9 cellular contexts compared by ENCODE assay signal in genomic region chr7:90178592-90179279, GRCh38. TPM values are rescaled to one million over a fixed set of nuclear protein-coding genes. Genes with fewer than 3 reads are reported as not detected.
DNase-seq lines count a peak whose midpoint lies in the region; ATAC-seq and TF ChIP-seq lines count a peak whose summit lies in the region.
"Had no signal": no experiment of that assay in that cellular context is flagged by ENCODE, and none has a peak within 500 bp of the region (broad histone marks: within the 10 kb centered on the region; RNA-seq: fewer than 3 reads in every experiment).

No MANE protein-coding gene starts in this region.

- no peak for TF ChIP-seq POLR2A in sigmoid colon (IDR thresholded peaks at IDR 0.05)

- WGBS in sigmoid colon, 2 donors: 71 to 75% methylated on average over 6 of the region's 6 CpGs

- peak; percentile 97 for ATAC-seq in GM21528 (IDR thresholded peaks at IDR 0.05; ENCODE audit: low FRiP score, unreplicated experiment)
- peak; percentile 95 to 96 for ATAC-seq in natural killer cell treated with Interleukin-12 subunit alpha and Interleukin-12 subunit beta and Interleukin-15 and Interleukin-18, amount 100 ng/mL, for 72 hours

- H3K9me3 ChIP-seq in sigmoid colon: no peaks in the 10 kb centered on the region
- H3K9me3 ChIP-seq in left ventricle myocardium inferior (replicated peaks): no peaks in the 10 kb centered on the region

- no peaks in the 10 kb centered on the region for H3K4me1 ChIP-seq in sigmoid colon
- H3K4me1 ChIP-seq in left ventricle myocardium inferior: no peaks in the 10 kb centered on the region

- no peak overlapping the region for H3K27ac ChIP-seq in sigmoid colon
- no peak overlapping the region for H3K27ac ChIP-seq in left ventricle myocardium inferior (replicated peaks)

- DNase-seq in GM12864 (ENCODE audit: low read depth) (peak; percentile 37), HS-27A (ENCODE audit: low read depth) (peak; percentile 64), sigmoid colon (no peak), left ventricle myocardium inferior (no peak), NCI-H2196 (lab: John Stamatoyannopoulos, UW; ENCODE audit: unreplicated experiment) (no peak)
- DNase-seq in natural killer cell treated with Interleukin-12 subunit alpha and Interleukin-12 subunit beta and Interleukin-15 and Interleukin-18, amount 100 ng/mL, for 72 hours (ENCODE audit: low spot score): peak; percentile 62

- H3K36me3 ChIP-seq in sigmoid colon (no peaks in the 10 kb centered on the region), left ventricle myocardium inferior (no peaks in the 10 kb centered on the region)

- no peaks in the 10 kb centered on the region for H3K27me3 ChIP-seq in sigmoid colon
- no peaks in the 10 kb centered on the region for H3K27me3 ChIP-seq in left ventricle myocardium inferior (ENCODE audit: low read depth)

- TF ChIP-seq CTCF in GM12864 (IDR thresholded peaks at IDR 0.05; ENCODE audit: low read depth, low read length, missing control alignments) (no peak), sigmoid colon (IDR thresholded peaks at IDR 0.05) (no peak), left ventricle myocardium inferior (IDR thresholded peaks at IDR 0.05; ENCODE audit: borderline replicate concordance) (no peak)

- peak overlapping the region; percentile 3 for H3K4me3 Mint-ChIP-seq in activated naive CD8-positive, alpha-beta T cell
- peak overlapping the region; percentile 72 for H3K4me3 Mint-ChIP-seq in natural killer cell treated with Interleukin-12 subunit alpha and Interleukin-12 subunit beta and Interleukin-15 and Interleukin-18, amount 100 ng/mL, for 72 hours

- H3K27me3 Mint-ChIP-seq in activated naive CD8-positive, alpha-beta T cell: peaks cover 2% of the 10 kb centered on the region
- H3K27me3 Mint-ChIP-seq in natural killer cell treated with Interleukin-12 subunit alpha and Interleukin-12 subunit beta and Interleukin-15 and Interleukin-18, amount 100 ng/mL, for 72 hours: no peaks in the 10 kb centered on the region

- no peak for TF ChIP-seq EP300 in sigmoid colon (IDR thresholded peaks at IDR 0.05)

- H3K9me3 Mint-ChIP-seq in activated naive CD8-positive, alpha-beta T cell (ENCODE audit: low read depth): no peaks in the 10 kb centered on the region
- peaks cover 6% of the 10 kb centered on the region for H3K9me3 Mint-ChIP-seq in natural killer cell treated with Interleukin-12 subunit alpha and Interleukin-12 subunit beta and Interleukin-15 and Interleukin-18, amount 100 ng/mL, for 72 hours

- no peaks in the 10 kb centered on the region for H3K36me3 Mint-ChIP-seq in activated naive CD8-positive, alpha-beta T cell
- peaks cover 12% of the 10 kb centered on the region for H3K36me3 Mint-ChIP-seq in natural killer cell treated with Interleukin-12 subunit alpha and Interleukin-12 subunit beta and Interleukin-15 and Interleukin-18, amount 100 ng/mL, for 72 hours

- H3K4me1 Mint-ChIP-seq in activated naive CD8-positive, alpha-beta T cell (ENCODE audit: low read depth): peaks cover 21% of the 10 kb centered on the region
- peaks cover 41 to 50% of the 10 kb centered on the region in 2 donors for H3K4me1 Mint-ChIP-seq in natural killer cell treated with Interleukin-12 subunit alpha and Interleukin-12 subunit beta and Interleukin-15 and Interleukin-18, amount 100 ng/mL, for 72 hours (ENCODE audit: low read depth in 2 of 2)

- intact Hi-C loops in sigmoid colon (cut with DNase I): no loop called here
- intact Hi-C loops in left ventricle myocardium inferior (cut with micrococcal nuclease): no loop called here

- H3K27ac Mint-ChIP-seq in activated naive CD8-positive, alpha-beta T cell: peak overlapping the region; percentile 76
- H3K27ac Mint-ChIP-seq in natural killer cell treated with Interleukin-12 subunit alpha and Interleukin-12 subunit beta and Interleukin-15 and Interleukin-18, amount 100 ng/mL, for 72 hours: peak overlapping the region; percentile 95 to 99

- H3K4me3 ChIP-seq in GM12864 (ENCODE audit: low read depth, low read length) (no peak overlapping the region), sigmoid colon (no peak overlapping the region), left ventricle myocardium inferior (no peak overlapping the region)
- H3K4me3 ChIP-seq: SK-N-MC had no signal

RNA-seq across cellular contexts. Expression of gene STEAP1, which starts 24.5 kb away (rescaled TPM):
- 10 to 100 TPM; 13.2 to 37.2 TPM for total RNA-seq in natural killer cell treated with Interleukin-12 subunit alpha and Interleukin-12 subunit beta and Interleukin-15 and Interleukin-18, amount 100 ng/mL, for 72 hours
- total RNA-seq in sigmoid colon (10 to 100 TPM; 13.2 to 15.2 (median 14.6) TPM), left ventricle myocardium inferior (1.2 TPM)
- 10 to 100 TPM in 1 of 3 donors, 1 to 10 TPM in 2; 6.2 to 15.6 (median 9.0) TPM for polyA plus RNA-seq in sigmoid colon

RNA-seq across cellular contexts. Expression of gene STEAP2, which starts 32.8 kb away (rescaled TPM):
- total RNA-seq in natural killer cell treated with Interleukin-12 subunit alpha and Interleukin-12 subunit beta and Interleukin-15 and Interleukin-18, amount 100 ng/mL, for 72 hours: 1 to 10 TPM; 1.8 to 3.1 TPM
- total RNA-seq in sigmoid colon (10 to 100 TPM; 22.5 to 32.1 (median 27.6) TPM), left ventricle myocardium inferior (6.1 TPM)
- 1 to 10 TPM; 1.4 to 7.4 (median 2.4) TPM for polyA plus RNA-seq in sigmoid colon

Comparison
In these comparisons a context has a peak if more than half of its experiments do, and no peak if none do; other contexts are left out.
1. DNase-seq: peak in GM12864 (single experiment), HS-27A (single experiment) and natural killer cell treated with Interleukin-12 subunit alpha and Interleukin-12 subunit beta and Interleukin-15 and Interleukin-18, amount 100 ng/mL, for 72 hours (single experiment); none in sigmoid colon (single experiment), left ventricle myocardium inferior (single experiment) and NCI-H2196 (single experiment).